ENCODE assay signal across 16 cellular contexts in genomic region chr7:155191901-155192478, GRCh38.
A peak's percentile ranks its signal among the peaks of the same experiment; 100 is the strongest.
DNase-seq lines count a peak whose midpoint lies in the region; ATAC-seq and TF ChIP-seq lines count a peak whose summit lies in the region.
"Had no signal": no experiment of that assay in that cellular context is flagged by ENCODE, and none has a peak within 500 bp of the region (broad histone marks: within the 10 kb centered on the region; RNA-seq: fewer than 3 reads in every experiment).

No MANE protein-coding gene starts in this region.

- no peak overlapping the region for H3K27ac Mint-ChIP-seq in activated CD8-positive, alpha-beta T cell treated with anti-CD3 and anti-CD28 coated beads for 36 hours
- H3K27ac Mint-ChIP-seq in activated CD8-positive, alpha-beta T cell treated with anti-CD3 and anti-CD28 coated beads, Interleukin-2, amount 10 ng/mL, durations not matched to agents 7 days and 5 days = no peak overlapping the region
- H3K27ac Mint-ChIP-seq: effector memory CD8-positive, alpha-beta T cell; progenitor cell of endocrine pancreas had no signal

- POLR2A ChIA-PET in activated CD8-positive, alpha-beta T cell treated with anti-CD3 and anti-CD28 coated beads for 36 hours (lab: Charles Lee) = no interaction called here
- POLR2A ChIA-PET in activated CD8-positive, alpha-beta T cell treated with anti-CD3 and anti-CD28 coated beads, Interleukin-2, amount 10 ng/mL, durations not matched to agents 7 days and 5 days (lab: Charles Lee) = no interaction called here

- peaks cover 5% of the 10 kb centered on the region for H3K36me3 Mint-ChIP-seq in activated CD8-positive, alpha-beta T cell treated with anti-CD3 and anti-CD28 coated beads for 36 hours (ENCODE audit: low read depth)
- H3K36me3 Mint-ChIP-seq in activated CD8-positive, alpha-beta T cell treated with anti-CD3 and anti-CD28 coated beads, Interleukin-2, amount 10 ng/mL, durations not matched to agents 7 days and 5 days (ENCODE audit: low read depth) = peaks cover 5% of the 10 kb centered on the region

- peaks cover 16% of the 10 kb centered on the region for H3K27me3 Mint-ChIP-seq in activated CD8-positive, alpha-beta T cell treated with anti-CD3 and anti-CD28 coated beads for 36 hours
- H3K27me3 Mint-ChIP-seq in activated CD8-positive, alpha-beta T cell treated with anti-CD3 and anti-CD28 coated beads, Interleukin-2, amount 10 ng/mL, durations not matched to agents 7 days and 5 days (ENCODE audit: low read depth) = no peaks in the 10 kb centered on the region

- peaks cover 12% of the 10 kb centered on the region for H3K9me3 Mint-ChIP-seq in activated CD8-positive, alpha-beta T cell treated with anti-CD3 and anti-CD28 coated beads for 36 hours
- H3K9me3 Mint-ChIP-seq in activated CD8-positive, alpha-beta T cell treated with anti-CD3 and anti-CD28 coated beads, Interleukin-2, amount 10 ng/mL, durations not matched to agents 7 days and 5 days (ENCODE audit: insufficient read depth) = peaks cover 14% of the 10 kb centered on the region
- H3K9me3 Mint-ChIP-seq: effector memory CD8-positive, alpha-beta T cell had no signal

- DNase-seq in activated CD8-positive, alpha-beta T cell treated with anti-CD3 and anti-CD28 coated beads for 36 hours = peak; percentile 33
- no peak for DNase-seq in activated CD8-positive, alpha-beta T cell treated with anti-CD3 and anti-CD28 coated beads, Interleukin-2, amount 10 ng/mL, durations not matched to agents 7 days and 5 days
- DNase-seq in fibroblast of peridontal ligament (ENCODE audit: extremely low read depth) (peak; percentile 16), cerebellar nuclear complex (lab: John Stamatoyannopoulos, UW) (no peak), sciatic nerve (ENCODE audit: low spot score) (no peak)
- DNase-seq: effector memory CD8-positive, alpha-beta T cell; KBM-7; kidney; NCI-H1694; SHP77 treated with DMSO at 0.1 percent for 48 hours; upper lobe of right lung had no signal

- intact Hi-C loops in activated CD8-positive, alpha-beta T cell treated with anti-CD3 and anti-CD28 coated beads for 36 hours (cut with micrococcal nuclease) = loop anchor here (5.0 kb wide), 1 partner anchor 155 kb away; no protein-coding TSS in a partner anchor
- intact Hi-C loops in sciatic nerve (cut with DNase I) = no loop called here

- TF ChIP-seq CTCF in activated CD8-positive, alpha-beta T cell treated with anti-CD3 and anti-CD28 coated beads for 36 hours (IDR thresholded peaks at IDR 0.05) = no peak

- CTCF ChIA-PET in activated CD8-positive, alpha-beta T cell treated with anti-CD3 and anti-CD28 coated beads for 36 hours (lab: Charles Lee) = interaction anchor here (0.8 to 1.6 kb wide), 5 partner anchors 8 to 265 kb away, joined by 3 to 7 read pairs (median 4); no protein-coding TSS in a partner anchor
- CTCF ChIA-PET in activated CD8-positive, alpha-beta T cell treated with anti-CD3 and anti-CD28 coated beads, Interleukin-2, amount 10 ng/mL, durations not matched to agents 7 days and 5 days (lab: Charles Lee) = no interaction called here

- ATAC-seq in activated CD8-positive, alpha-beta T cell treated with anti-CD3 and anti-CD28 coated beads for 36 hours = no peak
- no peak for ATAC-seq in activated CD8-positive, alpha-beta T cell treated with anti-CD3 and anti-CD28 coated beads, Interleukin-2, amount 10 ng/mL, durations not matched to agents 7 days and 5 days
- ATAC-seq in GM19452 (IDR thresholded peaks at IDR 0.05; ENCODE audit: unreplicated experiment) = peak; percentile 70
- ATAC-seq in HG02943 (IDR thresholded peaks at IDR 0.05; ENCODE audit: low read depth, unreplicated experiment) = peak; percentile 63
- no peak for ATAC-seq in sciatic nerve
- ATAC-seq in GM21825 (IDR thresholded peaks at IDR 0.05; ENCODE audit: unreplicated experiment) = no peak
- ATAC-seq: effector memory CD8-positive, alpha-beta T cell; gastroesophageal sphincter; upper lobe of right lung had no signal

- peaks cover 20% of the 10 kb centered on the region for H3K4me1 Mint-ChIP-seq in activated CD8-positive, alpha-beta T cell treated with anti-CD3 and anti-CD28 coated beads for 36 hours (ENCODE audit: low read depth)
- peaks cover 21% of the 10 kb centered on the region for H3K4me1 Mint-ChIP-seq in activated CD8-positive, alpha-beta T cell treated with anti-CD3 and anti-CD28 coated beads, Interleukin-2, amount 10 ng/mL, durations not matched to agents 7 days and 5 days (ENCODE audit: low read depth)

- H3K4me3 Mint-ChIP-seq in activated CD8-positive, alpha-beta T cell treated with anti-CD3 and anti-CD28 coated beads for 36 hours = no peak overlapping the region
- no peak overlapping the region for H3K4me3 Mint-ChIP-seq in activated CD8-positive, alpha-beta T cell treated with anti-CD3 and anti-CD28 coated beads, Interleukin-2, amount 10 ng/mL, durations not matched to agents 7 days and 5 days
- H3K4me3 Mint-ChIP-seq: effector memory CD8-positive, alpha-beta T cell had no signal

Comparison
In these comparisons a context has a peak if more than half of its experiments do, and no peak if none do; other contexts are left out.
1. DNase-seq: peak in activated CD8-positive, alpha-beta T cell treated with anti-CD3 and anti-CD28 coated beads for 36 hours (single experiment) and fibroblast of peridontal ligament (single experiment); none in activated CD8-positive, alpha-beta T cell treated with anti-CD3 and anti-CD28 coated beads, Interleukin-2, amount 10 ng/mL, durations not matched to agents 7 days and 5 days (single experiment), cerebellar nuclear complex (0 of 2) and sciatic nerve (single experiment).
2. ATAC-seq: peak in GM19452 (single experiment) and HG02943 (single experiment); none in activated CD8-positive, alpha-beta T cell treated with anti-CD3 and anti-CD28 coated beads for 36 hours (single experiment), activated CD8-positive, alpha-beta T cell treated with anti-CD3 and anti-CD28 coated beads, Interleukin-2, amount 10 ng/mL, durations not matched to agents 7 days and 5 days (single experiment), sciatic nerve (single experiment) and GM21825 (single experiment).